1 cellular context compared by ENCODE assay signal in the genomic region with DNA sequence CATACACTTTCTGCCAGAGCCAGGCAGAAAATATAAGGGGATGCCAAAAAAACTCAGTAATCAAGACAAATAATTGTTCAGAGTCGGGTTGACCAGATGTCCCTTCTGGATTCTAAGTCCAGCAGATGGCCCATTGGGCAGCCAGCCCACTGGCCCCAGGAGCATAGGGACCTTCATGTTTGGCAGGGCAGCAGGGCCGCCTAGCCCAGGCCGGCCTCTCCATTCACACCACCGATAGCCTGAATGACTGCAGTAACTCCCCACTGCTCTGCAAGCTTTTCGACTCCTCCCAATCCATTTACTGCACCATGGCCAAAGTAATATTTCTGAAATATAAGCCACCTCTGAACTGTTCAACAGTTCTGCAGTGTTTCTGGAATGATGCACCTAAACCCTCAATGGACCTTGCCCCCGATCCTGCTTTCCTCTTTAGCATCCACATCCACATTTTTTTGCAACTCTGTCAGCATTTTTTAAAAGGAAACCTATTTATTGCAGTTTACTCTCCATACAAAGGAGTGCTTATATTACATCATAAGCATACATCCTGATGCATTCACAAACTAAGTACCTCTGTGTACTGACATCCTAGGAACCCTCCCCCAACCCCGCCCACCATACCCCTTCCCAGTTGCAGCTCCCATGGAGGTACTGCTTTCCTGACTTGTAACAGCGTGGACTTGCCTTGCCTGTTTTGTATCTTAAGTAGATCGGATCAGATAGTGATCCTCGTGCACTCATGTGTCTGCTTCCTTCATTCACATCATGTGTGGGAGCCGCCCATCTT.
TF ChIP-seq lines count a peak whose summit lies in the region.

No MANE protein-coding gene starts in this region.

TF ChIP-seq in HepG2, 621 proteins besides CTCF, POLR2A, EP300 and RAD21 (continues in another document):
- TF ChIP-seq ZNF383 (CRISPR knock-in tag; IDR thresholded peaks at IDR 0.05; ENCODE audit: borderline replicate concordance) = no peak
- TF ChIP-seq DPF2 (CRISPR knock-in tag; IDR thresholded peaks at IDR 0.05; ENCODE audit: borderline replicate concordance, low read depth) = no peak; the same call in 1 of the 2 replicates
- TF ChIP-seq TBP (CRISPR knock-in tag; IDR thresholded peaks at IDR 0.05) = no peak
- TF ChIP-seq FOXM1 (CRISPR knock-in tag; IDR thresholded peaks at IDR 0.05) = peak; percentile 59; the same call in 1 of the 2 replicates
- no peak for TF ChIP-seq ZBTB8A (CRISPR knock-in tag; IDR thresholded peaks at IDR 0.05; ENCODE audit: borderline replicate concordance, low read depth)
- no peak for TF ChIP-seq RBAK (CRISPR knock-in tag; IDR thresholded peaks at IDR 0.05)
- TF ChIP-seq, protein P1, sequence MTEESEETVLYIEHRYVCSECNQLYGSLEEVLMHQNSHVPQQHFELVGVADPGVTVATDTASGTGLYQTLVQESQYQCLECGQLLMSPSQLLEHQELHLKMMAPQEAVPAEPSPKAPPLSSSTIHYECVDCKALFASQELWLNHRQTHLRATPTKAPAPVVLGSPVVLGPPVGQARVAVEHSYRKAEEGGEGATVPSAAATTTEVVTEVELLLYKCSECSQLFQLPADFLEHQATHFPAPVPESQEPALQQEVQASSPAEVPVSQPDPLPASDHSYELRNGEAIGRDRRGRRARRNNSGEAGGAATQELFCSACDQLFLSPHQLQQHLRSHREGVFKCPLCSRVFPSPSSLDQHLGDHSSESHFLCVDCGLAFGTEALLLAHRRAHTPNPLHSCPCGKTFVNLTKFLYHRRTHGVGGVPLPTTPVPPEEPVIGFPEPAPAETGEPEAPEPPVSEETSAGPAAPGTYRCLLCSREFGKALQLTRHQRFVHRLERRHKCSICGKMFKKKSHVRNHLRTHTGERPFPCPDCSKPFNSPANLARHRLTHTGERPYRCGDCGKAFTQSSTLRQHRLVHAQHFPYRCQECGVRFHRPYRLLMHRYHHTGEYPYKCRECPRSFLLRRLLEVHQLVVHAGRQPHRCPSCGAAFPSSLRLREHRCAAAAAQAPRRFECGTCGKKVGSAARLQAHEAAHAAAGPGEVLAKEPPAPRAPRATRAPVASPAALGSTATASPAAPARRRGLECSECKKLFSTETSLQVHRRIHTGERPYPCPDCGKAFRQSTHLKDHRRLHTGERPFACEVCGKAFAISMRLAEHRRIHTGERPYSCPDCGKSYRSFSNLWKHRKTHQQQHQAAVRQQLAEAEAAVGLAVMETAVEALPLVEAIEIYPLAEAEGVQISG (CRISPR knock-in tag; IDR thresholded peaks at IDR 0.05) = peak; percentile 35; the same call in 1 of the 2 replicates
- TF ChIP-seq MED1 (CRISPR knock-in tag; IDR thresholded peaks at IDR 0.05) = peak; percentile 66
- TF ChIP-seq ZNF367 (CRISPR knock-in tag; IDR thresholded peaks at IDR 0.05; ENCODE audit: borderline replicate concordance) = no peak
- TF ChIP-seq ZSCAN12 (CRISPR knock-in tag; IDR thresholded peaks at IDR 0.05) = no peak
- no peak for TF ChIP-seq FOXC1 (CRISPR knock-in tag; IDR thresholded peaks at IDR 0.05; ENCODE audit: borderline replicate concordance)
- TF ChIP-seq, protein P2, sequence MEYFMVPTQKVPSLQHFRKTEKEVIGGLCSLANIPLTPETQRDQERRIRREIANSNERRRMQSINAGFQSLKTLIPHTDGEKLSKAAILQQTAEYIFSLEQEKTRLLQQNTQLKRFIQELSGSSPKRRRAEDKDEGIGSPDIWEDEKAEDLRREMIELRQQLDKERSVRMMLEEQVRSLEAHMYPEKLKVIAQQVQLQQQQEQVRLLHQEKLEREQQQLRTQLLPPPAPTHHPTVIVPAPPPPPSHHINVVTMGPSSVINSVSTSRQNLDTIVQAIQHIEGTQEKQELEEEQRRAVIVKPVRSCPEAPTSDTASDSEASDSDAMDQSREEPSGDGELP (IDR thresholded peaks at IDR 0.05; ENCODE audit: borderline replicate concordance, low read depth) = 0 out of 2 replicates have a peak, but pooled peaks have one; percentile 16
- no peak for TF ChIP-seq ELF1 (CRISPR knock-in tag; IDR thresholded peaks at IDR 0.05)
- TF ChIP-seq ZNF33B (CRISPR knock-in tag; IDR thresholded peaks at IDR 0.05) = no peak
- TF ChIP-seq ZBTB21 (CRISPR knock-in tag; IDR thresholded peaks at IDR 0.05) = peak; percentile 87; the same call in 1 of the 2 replicates
- no peak for TF ChIP-seq HDAC6 (IDR thresholded peaks at IDR 0.05; ENCODE audit: low read depth, low read length)
- TF ChIP-seq HES4 (CRISPR knock-in tag; IDR thresholded peaks at IDR 0.05; ENCODE audit: borderline replicate concordance) = no peak
- no peak for TF ChIP-seq ZNF747 (CRISPR knock-in tag; IDR thresholded peaks at IDR 0.05; ENCODE audit: borderline replicate concordance)
- TF ChIP-seq, protein P3, sequence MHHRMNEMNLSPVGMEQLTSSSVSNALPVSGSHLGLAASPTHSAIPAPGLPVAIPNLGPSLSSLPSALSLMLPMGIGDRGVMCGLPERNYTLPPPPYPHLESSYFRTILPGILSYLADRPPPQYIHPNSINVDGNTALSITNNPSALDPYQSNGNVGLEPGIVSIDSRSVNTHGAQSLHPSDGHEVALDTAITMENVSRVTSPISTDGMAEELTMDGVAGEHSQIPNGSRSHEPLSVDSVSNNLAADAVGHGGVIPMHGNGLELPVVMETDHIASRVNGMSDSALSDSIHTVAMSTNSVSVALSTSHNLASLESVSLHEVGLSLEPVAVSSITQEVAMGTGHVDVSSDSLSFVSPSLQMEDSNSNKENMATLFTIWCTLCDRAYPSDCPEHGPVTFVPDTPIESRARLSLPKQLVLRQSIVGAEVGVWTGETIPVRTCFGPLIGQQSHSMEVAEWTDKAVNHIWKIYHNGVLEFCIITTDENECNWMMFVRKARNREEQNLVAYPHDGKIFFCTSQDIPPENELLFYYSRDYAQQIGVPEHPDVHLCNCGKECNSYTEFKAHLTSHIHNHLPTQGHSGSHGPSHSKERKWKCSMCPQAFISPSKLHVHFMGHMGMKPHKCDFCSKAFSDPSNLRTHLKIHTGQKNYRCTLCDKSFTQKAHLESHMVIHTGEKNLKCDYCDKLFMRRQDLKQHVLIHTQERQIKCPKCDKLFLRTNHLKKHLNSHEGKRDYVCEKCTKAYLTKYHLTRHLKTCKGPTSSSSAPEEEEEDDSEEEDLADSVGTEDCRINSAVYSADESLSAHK (CRISPR knock-in tag; IDR thresholded peaks at IDR 0.05; ENCODE audit: borderline replicate concordance) = no peak
- TF ChIP-seq REPIN1 (CRISPR knock-in tag; IDR thresholded peaks at IDR 0.05; ENCODE audit: borderline replicate concordance, low read depth) = peak; percentile 53; the same call in 1 of the 2 replicates
- TF ChIP-seq SATB2 (CRISPR knock-in tag; IDR thresholded peaks at IDR 0.05) = no peak
- TF ChIP-seq NFRKB (IDR thresholded peaks at IDR 0.05) = no peak
- TF ChIP-seq ZNF543 (CRISPR knock-in tag; IDR thresholded peaks at IDR 0.05) = no peak
- TF ChIP-seq ETV6 (CRISPR knock-in tag; conservative IDR thresholded peaks at IDR 0.05) = no peak
- no peak for TF ChIP-seq ZNF20 (CRISPR knock-in tag; IDR thresholded peaks at IDR 0.05)
- peak; percentile 39; the same call in 1 of the 2 replicates for TF ChIP-seq YEATS2 (CRISPR knock-in tag; IDR thresholded peaks at IDR 0.05; ENCODE audit: borderline replicate concordance)
- no peak for TF ChIP-seq RARG (CRISPR knock-in tag; IDR thresholded peaks at IDR 0.05; ENCODE audit: low read depth)
- TF ChIP-seq CBX5 (CRISPR knock-in tag; IDR thresholded peaks at IDR 0.05; ENCODE audit: borderline replicate concordance) = peak; percentile 70; the same call in 1 of the 2 replicates
- TF ChIP-seq, protein P4, sequence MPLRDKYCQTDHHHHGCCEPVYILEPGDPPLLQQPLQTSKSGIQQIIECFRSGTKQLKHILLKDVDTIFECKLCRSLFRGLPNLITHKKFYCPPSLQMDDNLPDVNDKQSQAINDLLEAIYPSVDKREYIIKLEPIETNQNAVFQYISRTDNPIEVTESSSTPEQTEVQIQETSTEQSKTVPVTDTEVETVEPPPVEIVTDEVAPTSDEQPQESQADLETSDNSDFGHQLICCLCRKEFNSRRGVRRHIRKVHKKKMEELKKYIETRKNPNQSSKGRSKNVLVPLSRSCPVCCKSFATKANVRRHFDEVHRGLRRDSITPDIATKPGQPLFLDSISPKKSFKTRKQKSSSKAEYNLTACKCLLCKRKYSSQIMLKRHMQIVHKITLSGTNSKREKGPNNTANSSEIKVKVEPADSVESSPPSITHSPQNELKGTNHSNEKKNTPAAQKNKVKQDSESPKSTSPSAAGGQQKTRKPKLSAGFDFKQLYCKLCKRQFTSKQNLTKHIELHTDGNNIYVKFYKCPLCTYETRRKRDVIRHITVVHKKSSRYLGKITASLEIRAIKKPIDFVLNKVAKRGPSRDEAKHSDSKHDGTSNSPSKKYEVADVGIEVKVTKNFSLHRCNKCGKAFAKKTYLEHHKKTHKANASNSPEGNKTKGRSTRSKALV (CRISPR knock-in tag; IDR thresholded peaks at IDR 0.05) = 0 out of 2 replicates have a peak, but pooled peaks have one; percentile 45
- TF ChIP-seq SRSF4 (IDR thresholded peaks at IDR 0.05; ENCODE audit: low read depth, low read length, poor library complexity, severe bottlenecking) = no peak
- TF ChIP-seq, protein P5, sequence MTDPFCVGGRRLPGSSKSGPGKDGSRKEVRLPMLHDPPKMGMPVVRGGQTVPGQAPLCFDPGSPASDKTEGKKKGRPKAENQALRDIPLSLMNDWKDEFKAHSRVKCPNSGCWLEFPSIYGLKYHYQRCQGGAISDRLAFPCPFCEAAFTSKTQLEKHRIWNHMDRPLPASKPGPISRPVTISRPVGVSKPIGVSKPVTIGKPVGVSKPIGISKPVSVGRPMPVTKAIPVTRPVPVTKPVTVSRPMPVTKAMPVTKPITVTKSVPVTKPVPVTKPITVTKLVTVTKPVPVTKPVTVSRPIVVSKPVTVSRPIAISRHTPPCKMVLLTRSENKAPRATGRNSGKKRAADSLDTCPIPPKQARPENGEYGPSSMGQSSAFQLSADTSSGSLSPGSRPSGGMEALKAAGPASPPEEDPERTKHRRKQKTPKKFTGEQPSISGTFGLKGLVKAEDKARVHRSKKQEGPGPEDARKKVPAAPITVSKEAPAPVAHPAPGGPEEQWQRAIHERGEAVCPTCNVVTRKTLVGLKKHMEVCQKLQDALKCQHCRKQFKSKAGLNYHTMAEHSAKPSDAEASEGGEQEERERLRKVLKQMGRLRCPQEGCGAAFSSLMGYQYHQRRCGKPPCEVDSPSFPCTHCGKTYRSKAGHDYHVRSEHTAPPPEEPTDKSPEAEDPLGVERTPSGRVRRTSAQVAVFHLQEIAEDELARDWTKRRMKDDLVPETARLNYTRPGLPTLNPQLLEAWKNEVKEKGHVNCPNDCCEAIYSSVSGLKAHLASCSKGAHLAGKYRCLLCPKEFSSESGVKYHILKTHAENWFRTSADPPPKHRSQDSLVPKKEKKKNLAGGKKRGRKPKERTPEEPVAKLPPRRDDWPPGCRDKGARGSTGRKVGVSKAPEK (CRISPR knock-in tag; IDR thresholded peaks at IDR 0.05; ENCODE audit: borderline replicate concordance) = no peak
- TF ChIP-seq ZNF782 (CRISPR knock-in tag; IDR thresholded peaks at IDR 0.05; ENCODE audit: borderline replicate concordance) = no peak
- TF ChIP-seq ZNF850 (CRISPR knock-in tag; conservative IDR thresholded peaks at IDR 0.05) = no peak
- TF ChIP-seq, protein P6, sequence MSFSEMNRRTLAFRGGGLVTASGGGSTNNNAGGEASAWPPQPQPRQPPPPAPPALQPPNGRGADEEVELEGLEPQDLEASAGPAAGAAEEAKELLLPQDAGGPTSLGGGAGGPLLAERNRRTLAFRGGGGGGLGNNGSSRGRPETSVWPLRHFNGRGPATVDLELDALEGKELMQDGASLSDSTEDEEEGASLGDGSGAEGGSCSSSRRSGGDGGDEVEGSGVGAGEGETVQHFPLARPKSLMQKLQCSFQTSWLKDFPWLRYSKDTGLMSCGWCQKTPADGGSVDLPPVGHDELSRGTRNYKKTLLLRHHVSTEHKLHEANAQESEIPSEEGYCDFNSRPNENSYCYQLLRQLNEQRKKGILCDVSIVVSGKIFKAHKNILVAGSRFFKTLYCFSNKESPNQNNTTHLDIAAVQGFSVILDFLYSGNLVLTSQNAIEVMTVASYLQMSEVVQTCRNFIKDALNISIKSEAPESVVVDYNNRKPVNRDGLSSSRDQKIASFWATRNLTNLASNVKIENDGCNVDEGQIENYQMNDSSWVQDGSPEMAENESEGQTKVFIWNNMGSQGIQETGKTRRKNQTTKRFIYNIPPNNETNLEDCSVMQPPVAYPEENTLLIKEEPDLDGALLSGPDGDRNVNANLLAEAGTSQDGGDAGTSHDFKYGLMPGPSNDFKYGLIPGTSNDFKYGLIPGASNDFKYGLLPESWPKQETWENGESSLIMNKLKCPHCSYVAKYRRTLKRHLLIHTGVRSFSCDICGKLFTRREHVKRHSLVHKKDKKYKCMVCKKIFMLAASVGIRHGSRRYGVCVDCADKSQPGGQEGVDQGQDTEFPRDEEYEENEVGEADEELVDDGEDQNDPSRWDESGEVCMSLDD (CRISPR knock-in tag; IDR thresholded peaks at IDR 0.05; ENCODE audit: borderline replicate concordance) = no peak; the same call in 1 of the 2 replicates
- peak; percentile 27 for TF ChIP-seq XRCC5 (optimal IDR thresholded peaks at IDR 0.05; ENCODE audit: low read length)
- TF ChIP-seq, protein P7, sequence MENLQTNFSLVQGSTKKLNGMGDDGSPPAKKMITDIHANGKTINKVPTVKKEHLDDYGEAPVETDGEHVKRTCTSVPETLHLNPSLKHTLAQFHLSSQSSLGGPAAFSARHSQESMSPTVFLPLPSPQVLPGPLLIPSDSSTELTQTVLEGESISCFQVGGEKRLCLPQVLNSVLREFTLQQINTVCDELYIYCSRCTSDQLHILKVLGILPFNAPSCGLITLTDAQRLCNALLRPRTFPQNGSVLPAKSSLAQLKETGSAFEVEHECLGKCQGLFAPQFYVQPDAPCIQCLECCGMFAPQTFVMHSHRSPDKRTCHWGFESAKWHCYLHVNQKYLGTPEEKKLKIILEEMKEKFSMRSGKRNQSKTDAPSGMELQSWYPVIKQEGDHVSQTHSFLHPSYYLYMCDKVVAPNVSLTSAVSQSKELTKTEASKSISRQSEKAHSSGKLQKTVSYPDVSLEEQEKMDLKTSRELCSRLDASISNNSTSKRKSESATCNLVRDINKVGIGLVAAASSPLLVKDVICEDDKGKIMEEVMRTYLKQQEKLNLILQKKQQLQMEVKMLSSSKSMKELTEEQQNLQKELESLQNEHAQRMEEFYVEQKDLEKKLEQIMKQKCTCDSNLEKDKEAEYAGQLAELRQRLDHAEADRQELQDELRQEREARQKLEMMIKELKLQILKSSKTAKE (CRISPR knock-in tag; IDR thresholded peaks at IDR 0.05; ENCODE audit: borderline replicate concordance) = no peak
- TF ChIP-seq ZNF343 (CRISPR knock-in tag; IDR thresholded peaks at IDR 0.05) = no peak
- TF ChIP-seq ZNF451 (CRISPR knock-in tag; IDR thresholded peaks at IDR 0.05) = no peak
- no peak; the same call in 1 of the 2 replicates for TF ChIP-seq MYNN (CRISPR knock-in tag; IDR thresholded peaks at IDR 0.05; ENCODE audit: low read depth)
- no peak for TF ChIP-seq PCBP1 (IDR thresholded peaks at IDR 0.05; ENCODE audit: borderline replicate concordance, low read depth, low read length)
